8 cellular contexts compared by ENCODE assay signal in genomic region chr15:82261566-82262421, GRCh38. TPM values are rescaled to one million over a fixed set of nuclear protein-coding genes. Genes with fewer than 3 reads are reported as not detected.
DNase-seq lines count a peak whose midpoint lies in the region; ATAC-seq and TF ChIP-seq lines count a peak whose summit lies in the region.
"Not testable (repeated sequence)": the region's sequence is repeated elsewhere in the genome, so short reads cannot be mapped to it uniquely, and the experiment has no call there.

No MANE protein-coding gene starts in this region.

- H2BK120ac ChIP-seq in IMR-90 (ENCODE audit: low read depth, low read length), result not testable (repeated sequence)

- H3K14ac ChIP-seq in IMR-90 (replicated peaks; ENCODE audit: low read depth, low read length), result not testable (repeated sequence)

- peaks cover 13 to 23% of the 10 kb centered on the region in 2 experiments for H3K79me1 ChIP-seq in IMR-90 (ENCODE audit: low read depth in 1 of 2, low read length in 2 of 2)

- H3K27me3 ChIP-seq in HCT116 (ENCODE audit: insufficient read depth, low read length); IMR-90 (ENCODE audit: control insufficient read depth, insufficient read depth, low read length); SK-N-SH (ENCODE audit: insufficient read depth); ascending aorta; heart right ventricle; neutrophil; tibial artery: not testable (repeated sequence)

- peak overlapping the region; percentile 67 for H2BK5ac ChIP-seq in IMR-90 (ENCODE audit: low read depth, low read length, poor library complexity, severe bottlenecking)

- peak; percentile 56 for DNase-seq in GM12865 (ENCODE audit: low read depth)
- peak; percentile 8 for DNase-seq in HCT116 (ENCODE audit: low read depth, low spot score)
- DNase-seq in IMR-90, result peak; percentile 68
- DNase-seq in SK-N-SH, result peak; percentile 22
- peak in 1 of 2 donors; percentile 67 for DNase-seq in ascending aorta (ENCODE audit: low spot score in 2 of 2)
- DNase-seq in heart right ventricle, tibial artery: not testable (repeated sequence)

- H3K27ac ChIP-seq in HCT116 (ENCODE audit: low read depth, low read length) (peak overlapping the region; percentile 66), SK-N-SH (ENCODE audit: low read depth in 2 of 2, low read length in 1 of 2) (peak overlapping the region; percentile 62 to 73), ascending aorta (peak overlapping the region; percentile 68 to 71), heart right ventricle (peak overlapping the region in 9 of 10 donors; percentile 70 to 86 (median 77)), neutrophil (peak overlapping the region; percentile 67), tibial artery (peak overlapping the region; percentile 70 to 76)
- not testable (repeated sequence) for H3K27ac ChIP-seq in IMR-90 (ENCODE audit: insufficient read depth, low read length)

- H3K9me3 ChIP-seq in HCT116 (ENCODE audit: control insufficient read depth in 1 of 2, insufficient read depth in 1 of 2, low read depth in 1 of 2, low read length in 2 of 2); IMR-90 (ENCODE audit: control insufficient read depth, insufficient read depth, low read length); SK-N-SH; ascending aorta; heart right ventricle; neutrophil; tibial artery: not testable (repeated sequence)

- not testable (repeated sequence) for TF ChIP-seq POLR2A in HCT116 (IDR thresholded peaks at IDR 0.05; ENCODE audit: borderline replicate concordance, extremely low read depth, insufficient read depth, insufficient read length); IMR-90 (IDR thresholded peaks at IDR 0.05; ENCODE audit: low read depth, low read length)

- CTCF ChIA-PET in HCT116 (lab: Charles Lee); IMR-90 (lab: Yijun Ruan, JAX): not testable (repeated sequence)
- CTCF ChIA-PET in SK-N-SH (lab: Yijun Ruan, JAX), result interaction anchor here (1.2 kb wide), 1 partner anchor 19 kb away, joined by 3 read pairs; no protein-coding TSS in a partner anchor

- H2AK9ac ChIP-seq in IMR-90 (replicated peaks; ENCODE audit: low read depth, low read length, poor library complexity), result not testable (repeated sequence)

- not testable (repeated sequence) for H3K23ac ChIP-seq in IMR-90 (ENCODE audit: low read depth, low read length)

- H3K4ac ChIP-seq in IMR-90 (ENCODE audit: low read depth, low read length), result peak overlapping the region; percentile 36; the same call in 1 of the 2 replicates

- not testable (repeated sequence) for TF ChIP-seq EP300 in SK-N-SH (IDR thresholded peaks at IDR 0.05; ENCODE audit: borderline replicate concordance in 1 of 2, low read depth in 1 of 2, low read length in 1 of 2)

- intact Hi-C loops in HCT116 (cut with micrococcal nuclease); IMR-90 (cut with micrococcal nuclease); heart right ventricle (cut with DNase I); tibial artery (cut with DNase I; ENCODE audit: low total_unique reads): not testable (repeated sequence)
- intact Hi-C loops in ascending aorta (cut with DNase I), result loop anchor here (2.0 to 10.0 kb wide), 3 partner anchors 215 to 939 kb away; partner anchors contain the start of genes MEX3B, RPS17 and STARD5

- H4K91ac ChIP-seq in IMR-90 (ENCODE audit: insufficient read depth, low read depth, low read length), result not testable (repeated sequence)

- H3K4me1 ChIP-seq in HCT116 (ENCODE audit: control insufficient read depth in 1 of 2, insufficient read depth in 2 of 2, low read length in 2 of 2) (peaks cover 8 to 15% of the 10 kb centered on the region in 2 experiments), SK-N-SH (ENCODE audit: control insufficient read depth in 1 of 2, insufficient read depth in 2 of 2, low read depth in 1 of 2, low read length in 1 of 2) (peaks cover 8 to 10% of the 10 kb centered on the region in 2 experiments; a peak in 3 of 4 replicates), ascending aorta (peaks cover 2 to 18% of the 10 kb centered on the region in 2 donors), heart right ventricle (peaks cover 2 to 34% (median 28%) of the 10 kb centered on the region in 9 donors), neutrophil (ENCODE audit: control insufficient read depth in 1 of 2, insufficient read depth in 1 of 2, low read depth in 1 of 2, low read length in 1 of 2) (peaks cover 10 to 14% of the 10 kb centered on the region in 2 experiments), tibial artery (peaks cover 0 to 24% (median 10%) of the 10 kb centered on the region in 4 donors)
- H3K4me1 ChIP-seq in IMR-90 (ENCODE audit: control insufficient read depth, insufficient read depth, low read length), result not testable (repeated sequence)

- H3F3A ChIP-seq in SK-N-SH (replicated peaks; ENCODE audit: insufficient read depth), result peaks cover 14% of the 10 kb centered on the region

- H4K20me1 ChIP-seq in HCT116 (ENCODE audit: insufficient read depth); IMR-90 (ENCODE audit: insufficient read depth, low read length); SK-N-SH (ENCODE audit: insufficient read depth): not testable (repeated sequence)

- H3K9me1 ChIP-seq in IMR-90 (ENCODE audit: insufficient read depth, low read length), result not testable (repeated sequence)

- not testable (repeated sequence) for TF ChIP-seq RAD21 in HCT116 (IDR thresholded peaks at IDR 0.05; ENCODE audit: low read depth); IMR-90 (IDR thresholded peaks at IDR 0.05; ENCODE audit: low read length); SK-N-SH (IDR thresholded peaks at IDR 0.05; ENCODE audit: low read length)

- H2AFZ ChIP-seq in HCT116 (ENCODE audit: low read depth, low read length, poor library complexity, severe bottlenecking), result not testable (repeated sequence)
- peak overlapping the region; percentile 97 for H2AFZ ChIP-seq in IMR-90 (replicated peaks; ENCODE audit: low read length, poor library complexity)
- H2AFZ ChIP-seq in SK-N-SH (ENCODE audit: low read depth), result peak overlapping the region; percentile 84

- 0% methylated on average over 5 of the region's 19 CpGs; no CpG with 5 or more reads in 1 of the 2 experiments for WGBS in IMR-90 (ENCODE audit: extremely low coverage in 2 of 2, insufficient read length in 1 of 2), 2 experiments
- WGBS in SK-N-SH (ENCODE audit: low lambda C conversion rate), result under 1% methylated on average over 19 of the region's 19 CpGs
- WGBS in heart right ventricle, 2 donors, result 3 to 4% methylated on average over 18 to 19 of the region's 19 CpGs

- RAD21 ChIA-PET in HCT116 (lab: Charles Lee; ENCODE audit: low non-redundant PET in 1 of 2, low total read pairs in 2 of 2, uncharacterized antibody in 2 of 2, unreplicated experiment in 2 of 2), result not testable (repeated sequence)

- TF ChIP-seq CTCF in GM12865 (IDR thresholded peaks at IDR 0.05; ENCODE audit: insufficient read depth, low read depth, low read length, missing control alignments); HCT116 (IDR thresholded peaks at IDR 0.05 in 2 of 3, conservative IDR thresholded peaks at IDR 0.05 in 1 of 3; ENCODE audit: borderline replicate concordance in 1 of 3, insufficient read depth in 1 of 3, low read depth in 2 of 3, low read length in 2 of 3); IMR-90 (conservative IDR thresholded peaks at IDR 0.05; ENCODE audit: low read depth, low read length); SK-N-SH (IDR thresholded peaks at IDR 0.05); ascending aorta (IDR thresholded peaks at IDR 0.05); heart right ventricle (IDR thresholded peaks at IDR 0.05); neutrophil (IDR thresholded peaks at IDR 0.05); tibial artery (IDR thresholded peaks at IDR 0.05): not testable (repeated sequence)

- not testable (repeated sequence) for H2BK20ac ChIP-seq in IMR-90 (ENCODE audit: low read depth, low read length)

- H3K9me2 ChIP-seq in HCT116 (ENCODE audit: insufficient read depth); SK-N-SH: not testable (repeated sequence)

- in situ Hi-C loops in IMR-90 (cut with MboI; ENCODE audit: low sequenced_read_pairs), result not testable (repeated sequence)

- POLR2A ChIA-PET in HCT116 (lab: Charles Lee); IMR-90 (lab: Charles Lee; ENCODE audit: unreplicated experiment): not testable (repeated sequence)
- POLR2A ChIA-PET in SK-N-SH (lab: Yijun Ruan, JAX), result interaction anchor here (1.0 kb wide), 1 partner anchor 216 kb away, joined by 3 read pairs; the partner anchor contains the start of gene MEX3B

- not testable (repeated sequence) for H3K79me2 ChIP-seq in HCT116 (ENCODE audit: insufficient read depth, low read length)
- peaks cover 41% of the 10 kb centered on the region for H3K79me2 ChIP-seq in SK-N-SH (ENCODE audit: insufficient read depth)

- H4K5ac ChIP-seq in IMR-90 (ENCODE audit: low read depth, low read length), result peak overlapping the region; percentile 8; the same call in 1 of the 2 replicates

- peak overlapping the region; percentile 60 for H3K9ac ChIP-seq in HCT116 (ENCODE audit: low read length)
- H3K9ac ChIP-seq in IMR-90 (ENCODE audit: low read depth, low read length), result peak overlapping the region; percentile 25
- H3K9ac ChIP-seq in SK-N-SH, result peak overlapping the region; percentile 80

- dilution Hi-C loops in IMR-90 (cut with HindIII; ENCODE audit: low sequenced_read_pairs, unreplicated experiment), result not testable (repeated sequence)

- H3K4me3 ChIP-seq in GM12865 (ENCODE audit: low read depth, low read length) (peak overlapping the region; percentile 76), HCT116 (replicated peaks in 1 of 2; ENCODE audit: low read depth in 1 of 2, low read length in 2 of 2) (peak overlapping the region; percentile 81 to 83), IMR-90 (ENCODE audit: insufficient read depth, low read depth, low read length) (peak overlapping the region; percentile 85), SK-N-SH (ENCODE audit: low read depth in 2 of 2, low read length in 1 of 2) (peak overlapping the region; percentile 75 to 90), ascending aorta (peak overlapping the region; percentile 82 to 89), heart right ventricle (peak overlapping the region; percentile 75 to 94 (median 87)), neutrophil (ENCODE audit: low read depth in 1 of 2, low read length in 1 of 2) (peak overlapping the region; percentile 72 to 78), tibial artery (peak overlapping the region; percentile 79 to 94)

- not testable (repeated sequence) for H2BK15ac ChIP-seq in IMR-90 (ENCODE audit: low read depth, low read length)

- peak overlapping the region; percentile 34; the same call in 1 of the 2 replicates for H3K18ac ChIP-seq in IMR-90 (ENCODE audit: low read depth, low read length)

- H3K56ac ChIP-seq in IMR-90 (ENCODE audit: extremely low read depth, insufficient read depth, low read length), result not testable (repeated sequence)

- peak overlapping the region in 1 of 2 experiments; percentile 53; a peak in 2 of 4 replicates for H4K8ac ChIP-seq in IMR-90 (ENCODE audit: low read depth in 2 of 2, low read length in 2 of 2)

- peak; percentile 56 for ATAC-seq in HCT116
- ATAC-seq in IMR-90 (ENCODE audit: low read depth), result peak; percentile 51
- peak in 7 of 8 donors; percentile 5 to 62 (median 31) for ATAC-seq in heart right ventricle

- peak overlapping the region; percentile 82 for H3K4me2 ChIP-seq in HCT116 (ENCODE audit: low read length)
- peak overlapping the region; percentile 74 for H3K4me2 ChIP-seq in IMR-90 (ENCODE audit: low read depth, low read length)
- peak overlapping the region; percentile 83 for H3K4me2 ChIP-seq in SK-N-SH

- not testable (repeated sequence) for H3K36me3 ChIP-seq in HCT116 (ENCODE audit: control insufficient read depth in 1 of 2, insufficient read depth in 2 of 2, low read length in 2 of 2); IMR-90 (ENCODE audit: control insufficient read depth, insufficient read depth, low read length); ascending aorta
- peaks cover 24 to 29% of the 10 kb centered on the region in 2 experiments for H3K36me3 ChIP-seq in SK-N-SH (replicated peaks in 1 of 2; ENCODE audit: control insufficient read depth in 1 of 2, insufficient read depth in 2 of 2, low read length in 1 of 2)
- H3K36me3 ChIP-seq in heart right ventricle, result peaks cover 0 to 32% (median 0%) of the 10 kb centered on the region in 9 donors
- peaks cover 15% of the 10 kb centered on the region for H3K36me3 ChIP-seq in neutrophil
- H3K36me3 ChIP-seq in tibial artery, result peaks cover 8 to 12% (median 11%) of the 10 kb centered on the region in 3 donors

- H2AK5ac ChIP-seq in IMR-90 (ENCODE audit: low read depth, low read length), result not testable (repeated sequence)

- not testable (repeated sequence) for BruUV-seq in HCT116 (replicated peaks; lab: Mats Ljungman, UMichigan); IMR-90 (replicated peaks; lab: Mats Ljungman, UMichigan)

RNA-seq across cellular contexts. Expression of gene EFL1, which starts 0.7 kb away (rescaled TPM):
- total RNA-seq in HCT116 (2021; ENCODE audit: unreplicated experiment) (12.7 TPM), IMR-90 (2012; rRNA removed) (24.6 and 27.8 TPM in 2 replicates), ascending aorta (17.3 TPM), heart right ventricle (10 to 100 TPM; 10.8 to 19.3 (median 14.2) TPM)
- polyA plus RNA-seq in HCT116 (2012), result 6.7 and 7.8 TPM in 2 replicates
- polyA plus RNA-seq in IMR-90 (2012; rRNA removed) (8.7 and 10.1 TPM in 2 replicates), SK-N-SH (2012; rRNA removed) (12.3 and 15.3 TPM in 2 replicates), heart right ventricle (1 to 10 TPM; 3.7 to 9.9 TPM)
- polyA plus RNA-seq in IMR-90 (2012; cell fraction: cytosol; rRNA removed), result 2.4 and 3.1 TPM in 2 replicates
- 1.2 and 7.8 TPM in 2 replicates for polyA plus RNA-seq in IMR-90 (2012; cell fraction: nucleus; rRNA removed; ENCODE audit: low replicate concordance)
- 15.3 and 16.2 TPM in 2 replicates for polyA plus RNA-seq in SK-N-SH (2012; cell fraction: cytosol; rRNA removed)
- polyA plus RNA-seq in SK-N-SH (2012; cell fraction: nucleus; rRNA removed), result 7.7 and 15.2 TPM in 2 replicates

RNA-seq across cellular contexts. Expression of gene SAXO2, which starts 0.8 kb away (rescaled TPM):
- total RNA-seq in HCT116 (2021; ENCODE audit: unreplicated experiment), result 5.7 TPM
- polyA plus RNA-seq in HCT116 (2012), result 1.7 and 3.0 TPM in 2 replicates
- 0.28 TPM in 1 of 2 replicates, not detected in the other for total RNA-seq in IMR-90 (2012; rRNA removed)
- polyA plus RNA-seq in IMR-90 (2012; rRNA removed), result 0.14 and 0.42 TPM in 2 replicates
- 0.02 and 0.33 TPM in 2 replicates for polyA plus RNA-seq in IMR-90 (2012; cell fraction: cytosol; rRNA removed)
- polyA plus RNA-seq in IMR-90 (2012; cell fraction: nucleus; rRNA removed; ENCODE audit: low replicate concordance), result 0.42 and 1.0 TPM in 2 replicates
- 2.8 and 5.4 TPM in 2 replicates for polyA plus RNA-seq in SK-N-SH (2012; rRNA removed)
- polyA plus RNA-seq in SK-N-SH (2012; cell fraction: cytosol; rRNA removed), result 2.6 and 3.6 TPM in 2 replicates
- 17.5 and 19.3 TPM in 2 replicates for polyA plus RNA-seq in SK-N-SH (2012; cell fraction: nucleus; rRNA removed)
- not detected for total RNA-seq in ascending aorta
- 1 to 10 TPM; 1.6 to 4.5 (median 2.9) TPM for total RNA-seq in heart right ventricle
- polyA plus RNA-seq in heart right ventricle, result under 1 TPM; 0.25 to 0.80 TPM

Comparison
In these comparisons a context has a peak if more than half of its experiments do, and no peak if none do; other contexts are left out.
1. H3K9ac ChIP-seq: peak in every context shown above with its lines; median percentile 80 in SK-N-SH; 60 in HCT116; 25 in IMR-90.